8 cellular contexts compared by ENCODE assay signal in the genomic region with DNA sequence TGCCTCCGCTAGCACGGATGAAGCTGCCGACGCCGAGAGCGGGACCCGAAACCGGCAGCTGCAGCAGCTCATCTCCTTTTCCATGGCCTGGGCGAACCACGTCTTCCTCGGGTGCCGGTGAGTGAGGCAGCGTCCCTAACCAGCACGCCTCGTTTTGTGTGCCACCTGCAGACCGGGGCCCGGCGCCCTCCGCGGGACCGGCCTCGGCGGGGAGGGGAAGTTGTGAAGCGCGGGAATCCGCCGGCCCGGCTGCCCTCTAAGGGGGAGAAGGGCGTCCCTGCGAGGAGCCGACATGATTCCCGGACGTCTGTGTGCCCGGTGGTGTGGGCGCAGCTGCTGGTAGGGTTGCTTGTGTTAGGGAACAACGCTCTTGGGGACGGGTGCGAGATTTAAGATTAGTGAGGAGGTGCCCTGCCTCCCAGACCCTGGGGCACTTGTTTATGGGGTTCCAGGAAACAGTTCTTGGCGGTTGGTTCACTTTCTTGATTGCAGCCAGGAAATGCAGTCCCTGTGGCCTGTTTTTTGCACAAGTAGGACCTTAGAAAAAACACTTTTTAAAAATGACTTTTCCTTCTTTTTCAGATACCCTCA. TPM values are rescaled to one million over a fixed set of nuclear protein-coding genes. Genes with fewer than 3 reads are reported as not detected.
DNase-seq lines count a peak whose midpoint lies in the region; ATAC-seq and TF ChIP-seq lines count a peak whose summit lies in the region.

No MANE protein-coding gene starts in this region.

- no peaks in the 10 kb centered on the region for H3K27me3 ChIP-seq in GM23248 (replicated peaks; ENCODE audit: insufficient read depth)
- H3K27me3 ChIP-seq in Loucy (ENCODE audit: insufficient read depth, low read length, poor library complexity, severe bottlenecking), result no peaks in the 10 kb centered on the region
- H3K27me3 ChIP-seq in iPS-18a (ENCODE audit: control insufficient read depth, insufficient read depth, low read length), result no peaks in the 10 kb centered on the region
- no peaks in the 10 kb centered on the region for H3K27me3 ChIP-seq in smooth muscle cell (ENCODE audit: low read depth)

- peaks cover 45% of the 10 kb centered on the region for H3K4me1 Mint-ChIP-seq in activated CD4-positive, alpha-beta T cell treated with anti-CD3 and anti-CD28 coated beads for 36 hours

- H3K27ac Mint-ChIP-seq in activated CD4-positive, alpha-beta T cell treated with anti-CD3 and anti-CD28 coated beads for 36 hours, result peak overlapping the region; percentile 97

- no peaks in the 10 kb centered on the region for H3K9me3 Mint-ChIP-seq in activated CD4-positive, alpha-beta T cell treated with anti-CD3 and anti-CD28 coated beads for 36 hours (ENCODE audit: low read depth)

- peak overlapping the region; percentile 100 for H3K4me2 ChIP-seq in GM23248 (ENCODE audit: unreplicated experiment)
- peak overlapping the region; percentile 99 for H3K4me2 ChIP-seq in Loucy (ENCODE audit: low read depth, low read length, poor library complexity, severe bottlenecking)
- H3K4me2 ChIP-seq in smooth muscle cell, result peak overlapping the region; percentile 96

- H3K4me1 ChIP-seq in GM23248 (ENCODE audit: insufficient read depth) (peaks cover 38% of the 10 kb centered on the region), Loucy (ENCODE audit: insufficient read depth, low read length, poor library complexity, severe bottlenecking) (peaks cover 53% of the 10 kb centered on the region), iPS-18a (ENCODE audit: control insufficient read depth, low read depth, low read length) (peaks cover 5% of the 10 kb centered on the region), smooth muscle cell (ENCODE audit: low read depth) (peaks cover 34% of the 10 kb centered on the region)

- H3K27me3 Mint-ChIP-seq in activated CD4-positive, alpha-beta T cell treated with anti-CD3 and anti-CD28 coated beads for 36 hours, result no peaks in the 10 kb centered on the region

- in situ Hi-C loops in GM23248 (cut with MboI), result no loop called here
- in situ Hi-C loops in G401 (cut with HindIII; ENCODE audit: low sequenced_read_pairs), result no loop called here

- H3K4me3 ChIP-seq in GM23248 (peak overlapping the region; percentile 97), Loucy (ENCODE audit: low read length, poor library complexity, severe bottlenecking) (peak overlapping the region; percentile 84), iPS-18a (ENCODE audit: low read length) (peak overlapping the region; percentile 97), smooth muscle cell (peak overlapping the region; percentile 87)

- TF ChIP-seq CTCF in Loucy (conservative IDR thresholded peaks at IDR 0.05; ENCODE audit: low read length) (no peak), smooth muscle cell (IDR thresholded peaks at IDR 0.05; ENCODE audit: borderline replicate concordance, insufficient read depth, poor library complexity, severe bottlenecking) (no peak)

- H3K27ac ChIP-seq in GM23248 (peak overlapping the region; percentile 91), angular gyrus (ENCODE audit: low read depth, low read length) (peak overlapping the region; percentile 89), iPS-18a (ENCODE audit: low read length) (peak overlapping the region; percentile 52), smooth muscle cell (ENCODE audit: low read depth) (peak overlapping the region; percentile 90)

- H3K9me2 ChIP-seq in GM23248 (ENCODE audit: insufficient read depth) (no peaks in the 10 kb centered on the region), Loucy (replicated peaks; ENCODE audit: low read depth, low read length) (no peaks in the 10 kb centered on the region)

- H3K9me3 ChIP-seq in GM23248 (ENCODE audit: low read depth) (no peaks in the 10 kb centered on the region), Loucy (ENCODE audit: insufficient read depth, low read depth, low read length) (no peaks in the 10 kb centered on the region), iPS-18a (ENCODE audit: control insufficient read depth, low read depth, low read length) (no peaks in the 10 kb centered on the region), smooth muscle cell (replicated peaks; ENCODE audit: low read depth) (no peaks in the 10 kb centered on the region)

- POLR2A ChIA-PET in activated CD4-positive, alpha-beta T cell treated with anti-CD3 and anti-CD28 coated beads for 36 hours (lab: Charles Lee), result interaction anchor here (0.7 to 1.3 kb wide), 2 partner anchors 59 to 371 kb away, joined by 3 to 5 read pairs; no protein-coding TSS in a partner anchor

- CTCF ChIA-PET in activated CD4-positive, alpha-beta T cell treated with anti-CD3 and anti-CD28 coated beads for 36 hours (lab: Charles Lee), result interaction anchor here (1.8 kb wide), 1 partner anchor 14 kb away, joined by 5 read pairs; no protein-coding TSS in a partner anchor

- 1% methylated on average over 39 of the region's 39 CpGs for WGBS in GM23248 (ENCODE audit: low coverage in 1 of 2, low lambda C conversion rate in 2 of 2, missing lambda C conversion rate in 2 of 2), 2 experiments
- WGBS in smooth muscle cell (ENCODE audit: low lambda C conversion rate), result under 1% methylated on average over 39 of the region's 39 CpGs

- H3K4me3 Mint-ChIP-seq in activated CD4-positive, alpha-beta T cell treated with anti-CD3 and anti-CD28 coated beads for 36 hours, result peak overlapping the region; percentile 97

- H3F3A ChIP-seq in GM23248 (ENCODE audit: insufficient read depth) (peaks cover 40% of the 10 kb centered on the region), Loucy (ENCODE audit: low read depth) (peaks cover 7% of the 10 kb centered on the region; the same call in 1 of the 2 replicates), smooth muscle cell (ENCODE audit: low read depth) (peaks cover 24% of the 10 kb centered on the region)

- no peak for DNase-seq in activated CD4-positive, alpha-beta T cell treated with anti-CD3 and anti-CD28 coated beads for 36 hours
- no peak for DNase-seq in activated CD4-positive, alpha-beta T cell treated with anti-CD3 and anti-CD28 coated beads, Interleukin-2, amount 50 U/mL, for 4 hours
- DNase-seq in GM23248 (peak; percentile 54), smooth muscle cell (lab: John Stamatoyannopoulos, UW; ENCODE audit: unreplicated experiment) (no peak), G401 (ENCODE audit: low spot score) (no peak)

- intact Hi-C loops in activated CD4-positive, alpha-beta T cell treated with anti-CD3 and anti-CD28 coated beads for 36 hours (cut with DNase I, micrococcal nuclease), result loop anchor here (1.0 to 10.0 kb wide), 11 partner anchors 38 to 1950 kb away; partner anchors contain the start of genes DCTD (in 2 of the 2), RWDD4 (in 2 of the 2), TRAPPC11 (in 2 of the 2) and ANKRD37 (in 1 of the 2)

- peaks cover 41% of the 10 kb centered on the region for H3K36me3 Mint-ChIP-seq in activated CD4-positive, alpha-beta T cell treated with anti-CD3 and anti-CD28 coated beads for 36 hours (ENCODE audit: low read depth)

- H2AFZ ChIP-seq in GM23248 (peak overlapping the region; percentile 79), Loucy (ENCODE audit: low read length) (no peak overlapping the region), smooth muscle cell (ENCODE audit: low read depth) (no peak overlapping the region)

- peak overlapping the region; percentile 93 for H3K9ac ChIP-seq in GM23248
- H3K9ac ChIP-seq in Loucy (ENCODE audit: low read depth, low read length, poor library complexity, severe bottlenecking), result peak overlapping the region; percentile 98
- peak overlapping the region; percentile 77 for H3K9ac ChIP-seq in iPS-18a (ENCODE audit: low read length)
- H3K9ac ChIP-seq in smooth muscle cell (ENCODE audit: low read depth), result peak overlapping the region; percentile 89

- H3K79me2 ChIP-seq in GM23248 (ENCODE audit: insufficient read depth) (peaks cover 59% of the 10 kb centered on the region), Loucy (ENCODE audit: insufficient read depth, low read length) (peaks cover 70% of the 10 kb centered on the region), smooth muscle cell (ENCODE audit: low read depth) (peaks cover 33% of the 10 kb centered on the region)

- H3K36me3 ChIP-seq in GM23248 (ENCODE audit: low read depth) (peaks cover 37% of the 10 kb centered on the region), Loucy (ENCODE audit: insufficient read depth, low read length) (peaks cover 33% of the 10 kb centered on the region), iPS-18a (ENCODE audit: control insufficient read depth, low read depth, low read length) (peaks cover 42% of the 10 kb centered on the region), smooth muscle cell (ENCODE audit: low read depth) (peaks cover 16% of the 10 kb centered on the region)

- peak; percentile 20 for ATAC-seq in activated CD4-positive, alpha-beta T cell treated with anti-CD3 and anti-CD28 coated beads for 36 hours

- peaks cover 6% of the 10 kb centered on the region; the same call in 1 of the 2 replicates for H4K20me1 ChIP-seq in GM23248 (ENCODE audit: insufficient read depth)
- H4K20me1 ChIP-seq in Loucy (ENCODE audit: insufficient read depth, low read length, poor library complexity, severe bottlenecking), result peaks cover 54% of the 10 kb centered on the region
- peaks cover 37% of the 10 kb centered on the region for H4K20me1 ChIP-seq in smooth muscle cell (ENCODE audit: low read depth)

RNA-seq across cellular contexts. Expression of gene CDKN2AIP, which starts 0.6 kb away (rescaled TPM):
- 10 to 100 TPM; 19.4 to 22.8 TPM for total RNA-seq in activated CD4-positive, alpha-beta T cell treated with anti-CD3 and anti-CD28 coated beads for 36 hours
- 18.7 and 20.4 TPM in 2 replicates for total RNA-seq in GM23248 (2014; rRNA removed; shearing (Covaris generic))
- 14.6 and 16.7 TPM in 2 replicates for polyA plus RNA-seq in GM23248 (2016; fragmentation: Nextera tagmentation; extraction: Ambion mirVana)
- 27.2 and 32.1 TPM in 2 replicates for total RNA-seq in smooth muscle cell
- 12.4 and 13.0 TPM in 2 replicates for polyA plus RNA-seq in smooth muscle cell
- 14.0 and 20.7 TPM in 2 replicates for total RNA-seq in G401 (2014; rRNA removed; shearing (Covaris generic))

RNA-seq across cellular contexts. Expression of gene ING2, which starts 59.8 kb away (rescaled TPM):
- total RNA-seq in activated CD4-positive, alpha-beta T cell treated with anti-CD3 and anti-CD28 coated beads for 36 hours, result 10 to 100 TPM; 19.9 to 30.0 TPM
- 6.4 and 12.2 TPM in 2 replicates for total RNA-seq in GM23248 (2014; rRNA removed; shearing (Covaris generic))
- polyA plus RNA-seq in GM23248 (2016; fragmentation: Nextera tagmentation; extraction: Ambion mirVana), result 20.5 and 22.8 TPM in 2 replicates
- 16.3 and 19.4 TPM in 2 replicates for total RNA-seq in smooth muscle cell
- polyA plus RNA-seq in smooth muscle cell, result 27.4 and 30.1 TPM in 2 replicates
- 17.7 and 43.6 TPM in 2 replicates for total RNA-seq in G401 (2014; rRNA removed; shearing (Covaris generic))
